ENCODE assay signal across 26 cellular contexts in the genomic region with DNA sequence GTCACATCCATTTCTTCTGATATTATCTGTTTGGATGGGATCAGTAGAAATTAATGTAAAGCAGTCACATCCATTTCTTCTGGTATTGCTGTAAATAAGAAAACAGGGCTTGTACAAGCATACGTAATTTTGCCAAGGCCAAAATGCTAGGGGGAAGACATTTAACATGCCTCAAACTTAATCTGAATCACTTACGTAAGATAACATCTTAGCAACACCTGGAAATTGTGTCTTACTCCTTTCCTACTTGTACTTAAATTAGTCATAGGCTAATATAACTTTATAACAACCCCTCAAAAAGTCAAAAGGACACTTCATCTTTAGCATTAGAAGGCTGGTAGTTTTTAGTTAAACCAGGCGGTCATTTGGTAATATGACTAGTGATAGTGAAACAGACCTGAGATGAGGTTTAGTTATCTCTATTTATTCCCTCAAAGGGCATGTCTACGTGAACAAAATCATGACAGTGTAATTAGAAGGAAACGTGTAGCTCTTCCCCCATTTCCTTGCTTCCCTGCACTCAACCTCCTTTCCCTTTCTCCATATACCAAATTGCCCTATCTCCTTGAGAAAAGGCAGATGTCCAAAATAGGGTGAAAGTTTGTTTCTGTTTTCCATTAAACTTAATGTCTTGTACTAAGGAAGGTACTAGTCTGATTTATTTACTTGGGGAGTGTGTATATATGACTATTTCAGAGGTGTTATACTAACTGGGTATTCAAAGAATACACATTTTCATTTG.
DNase-seq lines count a peak whose midpoint lies in the region; ATAC-seq and TF ChIP-seq lines count a peak whose summit lies in the region.
"Had no signal": no experiment of that assay in that cellular context is flagged by ENCODE, and none has a peak within 500 bp of the region (broad histone marks: within the 10 kb centered on the region; RNA-seq: fewer than 3 reads in every experiment).

No MANE protein-coding gene starts in this region.

- peak overlapping the region; percentile 83 for H3K27ac Mint-ChIP-seq in Calu3 (ENCODE audit: unreplicated experiment)
- H3K27ac Mint-ChIP-seq in activated CD8-positive, alpha-beta T cell treated with anti-CD3 and anti-CD28 coated beads for 36 hours = no peak overlapping the region
- H3K27ac Mint-ChIP-seq: activated naive CD8-positive, alpha-beta T cell; memory B cell; natural killer cell treated with Interleukin-12 subunit alpha and Interleukin-12 subunit beta and Interleukin-15 and Interleukin-18, amount 100 ng/mL, for 72 hours; progenitor cell of endocrine pancreas had no signal

- H3K4me1 Mint-ChIP-seq in Calu3 (ENCODE audit: low read depth, unreplicated experiment) = peaks cover 53% of the 10 kb centered on the region
- H3K4me1 Mint-ChIP-seq in activated CD8-positive, alpha-beta T cell treated with anti-CD3 and anti-CD28 coated beads for 36 hours (ENCODE audit: low read depth) = no peaks in the 10 kb centered on the region

- TF ChIP-seq CTCF in Calu3 (IDR thresholded peaks at IDR 0.05; ENCODE audit: unreplicated experiment) = no peak
- TF ChIP-seq CTCF in KMS-11 (conservative IDR thresholded peaks at IDR 0.05; ENCODE audit: low read depth, low read length) = no peak
- TF ChIP-seq CTCF in colonic mucosa (IDR thresholded peaks at IDR 0.05) = no peak
- TF ChIP-seq CTCF in neutrophil (IDR thresholded peaks at IDR 0.05) = no peak
- no peak for TF ChIP-seq CTCF in activated CD8-positive, alpha-beta T cell treated with anti-CD3 and anti-CD28 coated beads for 36 hours (IDR thresholded peaks at IDR 0.05)

- no peaks in the 10 kb centered on the region for H3K9me3 Mint-ChIP-seq in Calu3 (ENCODE audit: low read depth, unreplicated experiment)
- no peaks in the 10 kb centered on the region for H3K9me3 Mint-ChIP-seq in activated CD8-positive, alpha-beta T cell treated with anti-CD3 and anti-CD28 coated beads for 36 hours
- H3K9me3 Mint-ChIP-seq: brain; CD14-positive monocyte; H9; memory B cell; natural killer cell treated with Interleukin-12 subunit alpha and Interleukin-12 subunit beta and Interleukin-15 and Interleukin-18, amount 100 ng/mL, for 72 hours had no signal

- H4K20me1 ChIP-seq in KMS-11 (ENCODE audit: insufficient read depth) = no peaks in the 10 kb centered on the region

- peak overlapping the region; percentile 9 for H3K4me3 Mint-ChIP-seq in Calu3 (ENCODE audit: low read depth, unreplicated experiment)
- no peak overlapping the region for H3K4me3 Mint-ChIP-seq in activated CD8-positive, alpha-beta T cell treated with anti-CD3 and anti-CD28 coated beads for 36 hours
- H3K4me3 Mint-ChIP-seq: activated naive CD8-positive, alpha-beta T cell; brain; CD14-positive monocyte; H9; memory B cell; natural killer cell treated with Interleukin-12 subunit alpha and Interleukin-12 subunit beta and Interleukin-15 and Interleukin-18, amount 100 ng/mL, for 72 hours had no signal

- POLR2A ChIA-PET in activated CD8-positive, alpha-beta T cell treated with anti-CD3 and anti-CD28 coated beads for 36 hours (lab: Charles Lee) = no interaction called here

- H3K36me3 Mint-ChIP-seq in Calu3 (ENCODE audit: insufficient read depth, unreplicated experiment) = peaks cover 13% of the 10 kb centered on the region
- H3K36me3 Mint-ChIP-seq in activated CD8-positive, alpha-beta T cell treated with anti-CD3 and anti-CD28 coated beads for 36 hours (ENCODE audit: low read depth) = no peaks in the 10 kb centered on the region
- H3K36me3 Mint-ChIP-seq: brain; natural killer cell treated with Interleukin-12 subunit alpha and Interleukin-12 subunit beta and Interleukin-15 and Interleukin-18, amount 100 ng/mL, for 72 hours had no signal

- no peaks in the 10 kb centered on the region for H3K36me3 ChIP-seq in KMS-11 (ENCODE audit: insufficient read depth)
- H3K36me3 ChIP-seq in colonic mucosa = no peaks in the 10 kb centered on the region
- no peaks in the 10 kb centered on the region for H3K36me3 ChIP-seq in neutrophil
- H3K36me3 ChIP-seq: MG63, Peyer's patch had no signal

- ATAC-seq in activated CD8-positive, alpha-beta T cell treated with anti-CD3 and anti-CD28 coated beads for 36 hours = no peak
- ATAC-seq: natural killer cell treated with Interleukin-12 subunit alpha and Interleukin-12 subunit beta and Interleukin-15 and Interleukin-18, amount 100 ng/mL, for 72 hours had no signal

- no TSS peak for BruUV-seq in Calu3 (replicated peaks; lab: Mats Ljungman, UMichigan)

- no peak overlapping the region for H2AFZ ChIP-seq in KMS-11 (ENCODE audit: low read depth)

- H3K9me3 ChIP-seq in colonic mucosa = no peaks in the 10 kb centered on the region
- no peaks in the 10 kb centered on the region for H3K9me3 ChIP-seq in neutrophil
- H3K9me3 ChIP-seq: MG63, Peyer's patch had no signal

- peak overlapping the region; percentile 68 for H3K4me2 ChIP-seq in KMS-11

- no peak overlapping the region for H3K9ac ChIP-seq in KMS-11
- H3K9ac ChIP-seq in colonic mucosa (ENCODE audit: low read depth in 2 of 2, low read length in 2 of 2) = no peak overlapping the region

- peaks cover 47% of the 10 kb centered on the region for H3K4me1 ChIP-seq in KMS-11 (ENCODE audit: low read depth, poor library complexity, severe bottlenecking)
- no peaks in the 10 kb centered on the region for H3K4me1 ChIP-seq in colonic mucosa
- peaks cover 31 to 33% of the 10 kb centered on the region in 2 experiments for H3K4me1 ChIP-seq in neutrophil (ENCODE audit: control insufficient read depth in 1 of 2, insufficient read depth in 1 of 2, low read depth in 1 of 2, low read length in 1 of 2)
- H3K4me1 ChIP-seq: Peyer's patch had no signal

- intact Hi-C loops in Calu3 (cut with micrococcal nuclease; ENCODE audit: unreplicated experiment) = loop anchor here (2.0 to 5.0 kb wide), 2 partner anchors 38 to 102 kb away; partner anchors contain the start of gene FZD5
- intact Hi-C loops in colonic mucosa (cut with DNase I) = no loop called here
- intact Hi-C loops in activated CD8-positive, alpha-beta T cell treated with anti-CD3 and anti-CD28 coated beads for 36 hours (cut with micrococcal nuclease) = no loop called here

- H3K4me3 ChIP-seq in KMS-11 (IDR thresholded peaks at IDR 0.05; ENCODE audit: insufficient read depth, low read depth, low read length) = no peak overlapping the region
- H3K4me3 ChIP-seq in colonic mucosa = no peak overlapping the region
- no peak overlapping the region for H3K4me3 ChIP-seq in neutrophil (ENCODE audit: low read depth in 1 of 2, low read length in 1 of 2)
- H3K4me3 ChIP-seq: MG63, Peyer's patch, skin epidermis had no signal

- H3K27ac ChIP-seq in KMS-11 (peak overlapping the region; percentile 50; the same call in 1 of the 2 replicates), colonic mucosa (peak overlapping the region; percentile 4), neutrophil (peak overlapping the region; percentile 67)
- H3K27ac ChIP-seq: HL-60, Peyer's patch had no signal

- no peaks in the 10 kb centered on the region for H3K27me3 Mint-ChIP-seq in Calu3 (ENCODE audit: unreplicated experiment)
- H3K27me3 Mint-ChIP-seq in activated CD8-positive, alpha-beta T cell treated with anti-CD3 and anti-CD28 coated beads for 36 hours = no peaks in the 10 kb centered on the region
- H3K27me3 Mint-ChIP-seq: activated naive CD8-positive, alpha-beta T cell; memory B cell; natural killer cell treated with Interleukin-12 subunit alpha and Interleukin-12 subunit beta and Interleukin-15 and Interleukin-18, amount 100 ng/mL, for 72 hours; progenitor cell of endocrine pancreas had no signal

- CTCF ChIA-PET in Calu3 (lab: Charles Lee) = interaction anchor here (0.8 to 1.7 kb wide), 2 partner anchors 50 to 171 kb away, joined by 3 to 14 read pairs; no protein-coding TSS in a partner anchor
- CTCF ChIA-PET in activated CD8-positive, alpha-beta T cell treated with anti-CD3 and anti-CD28 coated beads for 36 hours (lab: Charles Lee) = interaction anchor here (1.1 kb wide), 1 partner anchor 171 kb away, joined by 3 read pairs; no protein-coding TSS in a partner anchor

- H3K79me2 ChIP-seq in KMS-11 (ENCODE audit: insufficient read depth, low read depth) = no peaks in the 10 kb centered on the region

- no peak for DNase-seq in Calu3
- DNase-seq in colonic mucosa = no peak
- no peak for DNase-seq in NCI-H146 (lab: John Stamatoyannopoulos, UW)
- DNase-seq in activated CD8-positive, alpha-beta T cell treated with anti-CD3 and anti-CD28 coated beads for 36 hours = no peak
- no peak for DNase-seq in NK-92 treated with Interleukin-12 subunit alpha and Interleukin-12 subunit beta, amount 100 ng/mL, for 24 hours (lab: John Stamatoyannopoulos, UW)
- DNase-seq in NCI-H82 treated with DMSO at 0.1 percent for 48 hours (lab: John Stamatoyannopoulos, UW; ENCODE audit: unreplicated experiment) = no peak
- DNase-seq: activated CD4-positive, CD25-positive, alpha-beta regulatory T cell treated with anti-CD3 and anti-CD28 coated beads, Interleukin-2, amount 50 U/mL, for 72 hours; DND-41; H9; hypothalamus; NCI-H1694; NCI-H82; Peyer's patch; stimulated activated CD4-positive, alpha-beta T cell treated with anti-CD3 and anti-CD28 coated beads, Interleukin-4, amount 100 ng/mL, for 1 hour; T1000 had no signal

- H3K27me3 ChIP-seq in KMS-11 (ENCODE audit: insufficient read depth, low read depth) = no peaks in the 10 kb centered on the region
- H3K27me3 ChIP-seq in colonic mucosa = no peaks in the 10 kb centered on the region
- no peaks in the 10 kb centered on the region for H3K27me3 ChIP-seq in neutrophil
- H3K27me3 ChIP-seq: MG63, Peyer's patch had no signal

Comparison
In these comparisons a context has a peak if more than half of its experiments do, and no peak if none do; other contexts are left out.
1. H3K27ac ChIP-seq: peak in every context shown above with its lines; median percentile 67 in neutrophil; 50 in KMS-11; 4 in colonic mucosa.